In the genomic region with DNA sequence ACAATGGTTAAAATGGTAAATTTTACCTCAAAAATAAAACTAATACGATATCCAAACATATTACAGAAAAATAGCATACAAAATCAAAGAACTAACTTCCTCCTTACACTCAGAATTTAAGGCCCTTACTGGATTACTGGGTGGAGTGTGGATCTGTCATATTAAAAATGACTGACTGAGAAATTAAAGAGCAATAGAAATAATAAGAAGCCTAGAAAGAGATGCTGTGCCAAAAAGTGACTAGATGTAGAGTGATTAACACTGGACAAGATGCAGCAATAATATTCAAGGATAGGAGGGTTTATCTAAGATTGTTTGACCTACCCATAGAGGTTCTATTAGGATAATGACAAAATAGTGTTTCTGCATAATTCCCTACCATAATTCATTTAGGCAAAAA, we compare ENCODE assay signal across 19 cellular contexts.
DNase-seq lines count a peak whose midpoint lies in the region; ATAC-seq and TF ChIP-seq lines count a peak whose summit lies in the region.
"Had no signal": no experiment of that assay in that cellular context is flagged by ENCODE, and none has a peak within 500 bp of the region (broad histone marks: within the 10 kb centered on the region; RNA-seq: fewer than 3 reads in every experiment).

No MANE protein-coding gene starts in this region.

- no peaks in the 10 kb centered on the region for H4K20me1 ChIP-seq in SK-N-SH (ENCODE audit: insufficient read depth)
- H4K20me1 ChIP-seq in fibroblast of lung (ENCODE audit: control insufficient read depth, extremely low read depth, insufficient read depth, low read length): no peaks in the 10 kb centered on the region
- no peaks in the 10 kb centered on the region for H4K20me1 ChIP-seq in smooth muscle cell (ENCODE audit: low read depth)
- H4K20me1 ChIP-seq: BLaER1 treated with 17β-estradiol and CSF1 and Interleukin-3, amounts not matched to agents 10 nM and 100 nM had no signal

- H3K27me3 ChIP-seq in SK-N-SH (ENCODE audit: insufficient read depth) (no peaks in the 10 kb centered on the region), SJCRH30 (no peaks in the 10 kb centered on the region), fibroblast of lung (ENCODE audit: control insufficient read depth, insufficient read depth, low read length) (no peaks in the 10 kb centered on the region), smooth muscle cell (ENCODE audit: low read depth) (no peaks in the 10 kb centered on the region)
- H3K27me3 ChIP-seq: BLaER1 treated with 17β-estradiol and CSF1 and Interleukin-3, amounts not matched to agents 10 nM and 100 nM had no signal

- no peak overlapping the region for H3K9ac ChIP-seq in SK-N-SH
- no peak overlapping the region for H3K9ac ChIP-seq in fibroblast of lung (ENCODE audit: insufficient read depth, low read length)
- no peak overlapping the region for H3K9ac ChIP-seq in smooth muscle cell (ENCODE audit: low read depth)
- H3K9ac ChIP-seq: BLaER1 treated with 17β-estradiol and CSF1 and Interleukin-3, amounts not matched to agents 10 nM and 100 nM had no signal

- CTCF ChIA-PET in SK-N-SH (lab: Yijun Ruan, JAX): no interaction called here

- H3K36me3 ChIP-seq in SK-N-SH (replicated peaks in 1 of 2; ENCODE audit: control insufficient read depth in 1 of 2, insufficient read depth in 2 of 2, low read length in 1 of 2) (no peaks in the 10 kb centered on the region), SJCRH30 (no peaks in the 10 kb centered on the region), fibroblast of lung (ENCODE audit: control insufficient read depth, insufficient read depth, low read length) (no peaks in the 10 kb centered on the region), smooth muscle cell (ENCODE audit: low read depth) (no peaks in the 10 kb centered on the region)
- H3K36me3 ChIP-seq: BLaER1 treated with 17β-estradiol and CSF1 and Interleukin-3, amounts not matched to agents 10 nM and 100 nM; HAP-1 had no signal

- DNase-seq in SK-N-SH: no peak
- no peak for DNase-seq in SJCRH30
- DNase-seq in fibroblast of lung (ENCODE audit: low read depth in 2 of 2): no peak
- DNase-seq in smooth muscle cell (lab: John Stamatoyannopoulos, UW; ENCODE audit: unreplicated experiment): no peak
- no peak for DNase-seq in NCI-H2081 treated with DMSO at 0.1 percent for 48 hours (lab: John Stamatoyannopoulos, UW)
- no peak for DNase-seq in posterior vena cava (ENCODE audit: low spot score)
- no peak for DNase-seq in RKO (ENCODE audit: low spot score)
- DNase-seq: CD8-positive, alpha-beta T cell; COR-L47; DMS 273 treated with DMSO at 0.1 percent for 48 hours; DMS53; DND-41 had no signal

- no peak overlapping the region for H3K4me3 ChIP-seq in SK-N-SH (ENCODE audit: low read depth in 2 of 2, low read length in 1 of 2)
- no peak overlapping the region for H3K4me3 ChIP-seq in SJCRH30
- no peak overlapping the region for H3K4me3 ChIP-seq in fibroblast of lung (replicated peaks in 1 of 4; ENCODE audit: control extremely low read depth in 1 of 4, insufficient read depth in 1 of 4, low read depth in 3 of 4, low read length in 4 of 4)
- H3K4me3 ChIP-seq in smooth muscle cell: no peak overlapping the region
- H3K4me3 ChIP-seq: A549; BLaER1 treated with 17β-estradiol and CSF1 and Interleukin-3, amounts not matched to agents 10 nM and 100 nM; GM12878; HAP-1 had no signal

- H3K79me2 ChIP-seq in SK-N-SH (ENCODE audit: insufficient read depth): no peaks in the 10 kb centered on the region
- H3K79me2 ChIP-seq in fibroblast of lung (ENCODE audit: control insufficient read depth, insufficient read depth, low read length): no peaks in the 10 kb centered on the region
- no peaks in the 10 kb centered on the region for H3K79me2 ChIP-seq in smooth muscle cell (ENCODE audit: low read depth)

- 12% methylated on average over 1 of the region's 1 CpG for WGBS in SK-N-SH (ENCODE audit: low lambda C conversion rate)
- WGBS in smooth muscle cell (ENCODE audit: low lambda C conversion rate): 96% methylated on average over 1 of the region's 1 CpG

- TF ChIP-seq CTCF in SK-N-SH (IDR thresholded peaks at IDR 0.05) (no peak), fibroblast of lung (conservative IDR thresholded peaks at IDR 0.05 in 1 of 2, IDR thresholded peaks at IDR 0.05 in 1 of 2; ENCODE audit: low read depth in 1 of 2, low read length in 2 of 2) (no peak), smooth muscle cell (IDR thresholded peaks at IDR 0.05; ENCODE audit: borderline replicate concordance, insufficient read depth, poor library complexity, severe bottlenecking) (no peak)

- H3K4me1 ChIP-seq in SK-N-SH (ENCODE audit: control insufficient read depth in 1 of 2, insufficient read depth in 2 of 2, low read depth in 1 of 2, low read length in 1 of 2): peaks cover 0 to 30% of the 10 kb centered on the region in 2 experiments; a peak in 1 of 4 replicates
- H3K4me1 ChIP-seq in SJCRH30: peaks cover 36% of the 10 kb centered on the region
- peaks cover 23% of the 10 kb centered on the region for H3K4me1 ChIP-seq in fibroblast of lung (ENCODE audit: control insufficient read depth, extremely low read depth, insufficient read depth, low read length)
- no peaks in the 10 kb centered on the region for H3K4me1 ChIP-seq in smooth muscle cell (ENCODE audit: low read depth)
- H3K4me1 ChIP-seq: A549; BLaER1 treated with 17β-estradiol and CSF1 and Interleukin-3, amounts not matched to agents 10 nM and 100 nM; HAP-1 had no signal

- no peak for TF ChIP-seq EP300 in SK-N-SH (IDR thresholded peaks at IDR 0.05; ENCODE audit: borderline replicate concordance in 1 of 2, low read depth in 1 of 2, low read length in 1 of 2)

- H3K9me2 ChIP-seq in SK-N-SH: no peaks in the 10 kb centered on the region

- H3F3A ChIP-seq in SK-N-SH (replicated peaks; ENCODE audit: insufficient read depth) (peaks cover 30% of the 10 kb centered on the region), smooth muscle cell (ENCODE audit: low read depth) (no peaks in the 10 kb centered on the region)

- intact Hi-C loops in posterior vena cava (cut with DNase I): no loop called here

- H2AFZ ChIP-seq in SK-N-SH (ENCODE audit: low read depth) (no peak overlapping the region), fibroblast of lung (ENCODE audit: low read length) (no peak overlapping the region), smooth muscle cell (ENCODE audit: low read depth) (no peak overlapping the region)

- POLR2A ChIA-PET in SK-N-SH (lab: Yijun Ruan, JAX): no interaction called here

- H3K9me3 ChIP-seq in SK-N-SH (no peaks in the 10 kb centered on the region), SJCRH30 (replicated peaks) (no peaks in the 10 kb centered on the region), fibroblast of lung (ENCODE audit: control insufficient read depth, insufficient read depth, low read depth, low read length) (no peaks in the 10 kb centered on the region), smooth muscle cell (replicated peaks; ENCODE audit: low read depth) (no peaks in the 10 kb centered on the region)
- H3K9me3 ChIP-seq: A549; BLaER1 treated with 17β-estradiol and CSF1 and Interleukin-3, amounts not matched to agents 10 nM and 100 nM; HAP-1 had no signal

- no peak for TF ChIP-seq RAD21 in SK-N-SH (IDR thresholded peaks at IDR 0.05; ENCODE audit: low read length)

- no peak for ATAC-seq in SK-N-SH treated with all-trans-retinoic acid at 6 μM for 48 hours
- ATAC-seq: A549; CD8-positive, alpha-beta T cell; GM12878; HepG2 had no signal

- H3K27ac ChIP-seq in SK-N-SH (ENCODE audit: low read depth in 2 of 2, low read length in 1 of 2): peak overlapping the region in 1 of 2 experiments; percentile 70; a peak in 2 of 4 replicates
- peak overlapping the region; percentile 90 for H3K27ac ChIP-seq in SJCRH30
- peak overlapping the region; percentile 51 for H3K27ac ChIP-seq in fibroblast of lung (ENCODE audit: insufficient read depth, low read length)
- H3K27ac ChIP-seq in smooth muscle cell (ENCODE audit: low read depth): peak overlapping the region; percentile 46
- H3K27ac ChIP-seq: 22Rv1; A549; BLaER1 treated with 17β-estradiol and CSF1 and Interleukin-3, amounts not matched to agents 10 nM and 100 nM had no signal

- 0 out of 2 replicates have a peak overlapping the region, but pooled peaks have one; percentile 9 for H3K4me2 ChIP-seq in SK-N-SH
- H3K4me2 ChIP-seq in fibroblast of lung (ENCODE audit: extremely low read depth, insufficient read depth, low read length): no peak overlapping the region
- no peak overlapping the region for H3K4me2 ChIP-seq in smooth muscle cell
- H3K4me2 ChIP-seq: A549; BLaER1 treated with 17β-estradiol and CSF1 and Interleukin-3, amounts not matched to agents 10 nM and 100 nM had no signal

TF ChIP-seq in SK-N-SH, 30 proteins besides CTCF, POLR2A, EP300 and RAD21:
- TF ChIP-seq MXI1 (IDR thresholded peaks at IDR 0.05; ENCODE audit: low read depth, low read length) (no peak), RFX5 (IDR thresholded peaks at IDR 0.05; ENCODE audit: low read length) (no peak), GABPA (IDR thresholded peaks at IDR 0.05; ENCODE audit: low read depth) (no peak), SMC3 (IDR thresholded peaks at IDR 0.05; ENCODE audit: low read depth, low read length) (no peak), GATA2 (CRISPR knock-in tag; IDR thresholded peaks at IDR 0.05) (no peak)
- TF ChIP-seq, protein P1, sequence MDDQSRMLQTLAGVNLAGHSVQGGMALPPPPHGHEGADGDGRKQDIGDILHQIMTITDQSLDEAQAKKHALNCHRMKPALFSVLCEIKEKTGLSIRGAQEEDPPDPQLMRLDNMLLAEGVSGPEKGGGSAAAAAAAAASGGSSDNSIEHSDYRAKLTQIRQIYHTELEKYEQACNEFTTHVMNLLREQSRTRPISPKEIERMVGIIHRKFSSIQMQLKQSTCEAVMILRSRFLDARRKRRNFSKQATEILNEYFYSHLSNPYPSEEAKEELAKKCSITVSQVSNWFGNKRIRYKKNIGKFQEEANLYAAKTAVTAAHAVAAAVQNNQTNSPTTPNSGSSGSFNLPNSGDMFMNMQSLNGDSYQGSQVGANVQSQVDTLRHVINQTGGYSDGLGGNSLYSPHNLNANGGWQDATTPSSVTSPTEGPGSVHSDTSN (IDR thresholded peaks at IDR 0.05): no peak

TF ChIP-seq in SK-N-SH treated with all-trans-retinoic acid at 6 μM for 48 hours, 23 proteins besides CTCF, POLR2A, EP300 and RAD21:
- TF ChIP-seq ZFP30 (CRISPR knock-in tag; IDR thresholded peaks at IDR 0.05): no peak
- no peak for TF ChIP-seq ISL1 (CRISPR knock-in tag; IDR thresholded peaks at IDR 0.05)
- TF ChIP-seq, protein P2, sequence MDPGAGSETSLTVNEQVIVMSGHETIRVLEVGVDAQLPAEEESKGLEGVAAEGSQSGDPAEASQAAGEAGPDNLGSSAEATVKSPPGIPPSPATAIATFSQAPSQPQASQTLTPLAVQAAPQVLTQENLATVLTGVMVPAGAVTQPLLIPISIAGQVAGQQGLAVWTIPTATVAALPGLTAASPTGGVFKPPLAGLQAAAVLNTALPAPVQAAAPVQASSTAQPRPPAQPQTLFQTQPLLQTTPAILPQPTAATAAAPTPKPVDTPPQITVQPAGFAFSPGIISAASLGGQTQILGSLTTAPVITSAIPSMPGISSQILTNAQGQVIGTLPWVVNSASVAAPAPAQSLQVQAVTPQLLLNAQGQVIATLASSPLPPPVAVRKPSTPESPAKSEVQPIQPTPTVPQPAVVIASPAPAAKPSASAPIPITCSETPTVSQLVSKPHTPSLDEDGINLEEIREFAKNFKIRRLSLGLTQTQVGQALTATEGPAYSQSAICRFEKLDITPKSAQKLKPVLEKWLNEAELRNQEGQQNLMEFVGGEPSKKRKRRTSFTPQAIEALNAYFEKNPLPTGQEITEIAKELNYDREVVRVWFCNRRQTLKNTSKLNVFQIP (CRISPR knock-in tag; IDR thresholded peaks at IDR 0.05; ENCODE audit: borderline replicate concordance, low read depth): no peak
